18 cellular contexts compared by ENCODE assay signal in genomic region chr9:109304350-109304749, GRCh38. TPM values are rescaled to one million over a fixed set of nuclear protein-coding genes. Genes with fewer than 3 reads are reported as not detected.
DNase-seq lines count a peak whose midpoint lies in the region; ATAC-seq, FAIRE-seq and TF ChIP-seq lines count a peak whose summit lies in the region.
"Had no signal": no experiment of that assay in that cellular context is flagged by ENCODE, and none has a peak within 500 bp of the region (broad histone marks: within the 10 kb centered on the region; RNA-seq: fewer than 3 reads in every experiment).

No MANE protein-coding gene starts in this region.

- CTCF ChIA-PET in HepG2 (lab: Yijun Ruan, JAX; ENCODE audit: low intra/inter-chr PET ratio, low total read pairs) = no interaction called here

- TF ChIP-seq EP300 in HepG2 (IDR thresholded peaks at IDR 0.05; ENCODE audit: low read depth in 2 of 2, low read length in 2 of 2) (0 out of 4 replicates have a peak, but pooled peaks of 1 of the 2 experiments have one; percentile 14), HepG2 (CRISPR knock-in tag; IDR thresholded peaks at IDR 0.05; ENCODE audit: borderline replicate concordance) (no peak), transverse colon (IDR thresholded peaks at IDR 0.05; ENCODE audit: low read depth) (no peak)

- H3K4me2 ChIP-seq in HepG2 (ENCODE audit: low read depth, low read length) = no peak overlapping the region
- H3K4me2 ChIP-seq: KMS-11 had no signal

- ATAC-seq in HepG2 (no peak), GM19395 (IDR thresholded peaks at IDR 0.05; ENCODE audit: unreplicated experiment) (no peak)
- ATAC-seq: CD8-positive, alpha-beta T cell; PC-3; SK-N-SH treated with all-trans-retinoic acid at 6 μM for 48 hours had no signal

- H3K4me1 ChIP-seq in colonic mucosa (peaks cover 12% of the 10 kb centered on the region), HepG2 (ENCODE audit: insufficient read depth, low read length) (peaks cover 57% of the 10 kb centered on the region), transverse colon (peaks cover 15 to 68% (median 36%) of the 10 kb centered on the region in 4 donors)
- H3K4me1 ChIP-seq: BE2C had no signal

- H3K27ac ChIP-seq in colonic mucosa (peak overlapping the region; percentile 83), HepG2 (ENCODE audit: extremely low read length, insufficient read depth, low read length) (no peak overlapping the region), transverse colon (peak overlapping the region; percentile 81 to 89 (median 86))
- H3K27ac ChIP-seq: KMS-11 had no signal

- H3K9me3 ChIP-seq in colonic mucosa (no peaks in the 10 kb centered on the region), HepG2 (ENCODE audit: low read length) (no peaks in the 10 kb centered on the region), transverse colon (no peaks in the 10 kb centered on the region)
- H3K9me3 ChIP-seq: BE2C had no signal

- in situ Hi-C loops in HepG2 (cut with HindIII; ENCODE audit: extremely low pct_ligation_motif_present, low pct_unique_long_range_greater_than_20kb) (no loop called here), transverse colon (cut with MboI; ENCODE audit: low pct_ligation_motif_present in 1 of 4, low pct_unique_long_range_greater_than_20kb in 1 of 4, low sequenced_read_pairs in 3 of 4) (no loop called here)

- no peak overlapping the region for H2AFZ ChIP-seq in HepG2 (ENCODE audit: low read length)

- FAIRE-seq in HepG2 (lab: Jason Lieb, UNC) = peak; percentile 30

- TF ChIP-seq CTCF in colonic mucosa (IDR thresholded peaks at IDR 0.05) (no peak), HepG2 (CRISPR knock-in tag; IDR thresholded peaks at IDR 0.05) (no peak), transverse colon (IDR thresholded peaks at IDR 0.05) (no peak)

- POLR2A ChIA-PET in HepG2 (lab: Yijun Ruan, JAX) = no interaction called here

- WGBS in HepG2 (ENCODE audit: low lambda C conversion rate) = 56% methylated on average over 3 of the region's 3 CpGs
- 45 to 67% methylated on average over 3 of the region's 3 CpGs for WGBS in transverse colon (ENCODE audit: low coverage in 1 of 2), 2 donors

- no TSS peak for BruUV-seq in HepG2 (replicated peaks; lab: Mats Ljungman, UMichigan)

- no peaks in the 10 kb centered on the region for H4K20me1 ChIP-seq in HepG2 (ENCODE audit: insufficient read depth, low read length)

- peak; percentile 19 for DNase-seq in NCI-H2171 treated with DMSO at 0.1 percent for 48 hours (lab: John Stamatoyannopoulos, UW)
- DNase-seq in colonic mucosa = peak; percentile 55
- peak; percentile 36 for DNase-seq in HepG2 (ENCODE audit: low spot score)
- peak; percentile 34 for DNase-seq in transverse colon
- DNase-seq in NCI-H128 (lab: John Stamatoyannopoulos, UW; ENCODE audit: unreplicated experiment) = no peak
- DNase-seq in SK-N-DZ (ENCODE audit: low spot score) = no peak
- DNase-seq: BE2C; CD8-positive, alpha-beta T cell; GOT3; MM.1S; NCI-H1105; NCI-H2029 treated with DMSO at 0.1 percent for 48 hours; NCI-H226; NCI-H748 treated with DMSO at 0.1 percent for 48 hours; PC-3 had no signal

- H3K4me3 ChIP-seq in colonic mucosa = no peak overlapping the region
- H3K4me3 ChIP-seq in HepG2 (replicated peaks in 1 of 3; ENCODE audit: insufficient read depth in 1 of 3, low read depth in 2 of 3, low read length in 3 of 3) = no peak overlapping the region
- H3K4me3 ChIP-seq in transverse colon = peak overlapping the region in 1 of 4 donors; percentile 4

- intact Hi-C loops in colonic mucosa (cut with DNase I) = no loop called here
- intact Hi-C loops in HepG2 (cut with micrococcal nuclease; ENCODE audit: unreplicated experiment) = no loop called here
- intact Hi-C loops in transverse colon (cut with DNase I; ENCODE audit: low total_unique reads) = no loop called here

- peak overlapping the region in 1 of 2 donors; percentile 64 for H3K9ac ChIP-seq in colonic mucosa (ENCODE audit: low read depth in 2 of 2, low read length in 2 of 2)
- H3K9ac ChIP-seq in HepG2 (ENCODE audit: insufficient read depth, low read depth, low read length) = no peak overlapping the region
- H3K9ac ChIP-seq: KMS-11 had no signal

- H3K27me3 ChIP-seq in colonic mucosa (no peaks in the 10 kb centered on the region), HepG2 (ENCODE audit: control insufficient read depth in 1 of 2, insufficient read depth in 2 of 2, low read length in 2 of 2) (no peaks in the 10 kb centered on the region), transverse colon (no peaks in the 10 kb centered on the region)
- H3K27me3 ChIP-seq: BE2C had no signal

- peaks cover 58% of the 10 kb centered on the region for H3K79me2 ChIP-seq in HepG2 (ENCODE audit: insufficient read depth, low read length)

- H3K36me3 ChIP-seq in colonic mucosa (no peaks in the 10 kb centered on the region), HepG2 (replicated peaks in 1 of 2; ENCODE audit: control insufficient read depth in 1 of 2, insufficient read depth in 2 of 2, low read length in 2 of 2) (no peaks in the 10 kb centered on the region), transverse colon (no peaks in the 10 kb centered on the region)
- H3K36me3 ChIP-seq: BE2C had no signal

- TF ChIP-seq POLR2A in HepG2 (IDR thresholded peaks at IDR 0.05; ENCODE audit: insufficient read depth in 1 of 2, low read depth in 2 of 2, low read length in 2 of 2) = no peak
- TF ChIP-seq POLR2A in transverse colon (IDR thresholded peaks at IDR 0.05) = peak; percentile 11

- TF ChIP-seq RAD21 in HepG2 (CRISPR knock-in tag; IDR thresholded peaks at IDR 0.05) = no peak

TF ChIP-seq in HepG2, 621 proteins besides CTCF, POLR2A, EP300 and RAD21 (continues in another document):
- TF ChIP-seq ZNF343 (CRISPR knock-in tag; IDR thresholded peaks at IDR 0.05) (no peak), NRL (CRISPR knock-in tag; IDR thresholded peaks at IDR 0.05; ENCODE audit: borderline replicate concordance) (no peak), ARID3A (IDR thresholded peaks at IDR 0.05; ENCODE audit: low read depth, low read length) (peak; percentile 53), FOSL2 (CRISPR knock-in tag; IDR thresholded peaks at IDR 0.05) (peak; percentile 74), FOXA1 (IDR thresholded peaks at IDR 0.05) (no peak), FOXA1 (CRISPR knock-in tag; IDR thresholded peaks at IDR 0.05) (0 out of 2 replicates have a peak, but pooled peaks have one; percentile 29), RBFOX2 (IDR thresholded peaks at IDR 0.05; ENCODE audit: low read depth, low read length) (no peak)

RNA-seq across cellular contexts. Expression of gene EPB41L4B, which starts 16.5 kb away (rescaled TPM):
- total RNA-seq in colonic mucosa = 100 to 1,000 TPM in 1 of 2 donors, 10 to 100 TPM in 1; 87.3 to 151 TPM
- 22.1 and 25.7 TPM in 2 replicates for total RNA-seq in HepG2 (2016; rRNA removed; fragmentation: Illumina TruSeq; extraction: Trizol)
- total RNA-seq in HepG2 (2016; cell fraction: cytosol; rRNA removed; fragmentation: Illumina TruSeq; extraction: Trizol; ENCODE audit: low read depth) = 6.6 and 7.8 TPM in 2 replicates
- total RNA-seq in HepG2 (2016; cell fraction: insoluble cytoplasmic fraction; rRNA removed; fragmentation: Illumina TruSeq; extraction: Trizol) = 22.0 TPM in 2 replicates
- total RNA-seq in HepG2 (2016; cell fraction: membrane; rRNA removed; fragmentation: Illumina TruSeq; extraction: Trizol) = 24.1 and 27.0 TPM in 2 replicates
- total RNA-seq in HepG2 (2016; cell fraction: nucleus; rRNA removed; fragmentation: Illumina TruSeq; extraction: Trizol) = 16.1 and 18.9 TPM in 2 replicates
- polyA plus RNA-seq in HepG2 (2011; rRNA removed) = 15.1 and 17.6 TPM in 2 replicates
- 8.9 and 12.7 TPM in 2 replicates for polyA plus RNA-seq in HepG2 (2011; cell fraction: cytosol; rRNA removed)
- 8.2 and 9.7 TPM in 2 replicates for polyA plus RNA-seq in HepG2 (2011; cell fraction: nucleus; rRNA removed)
- polyA plus RNA-seq in HepG2 (2012) = 15.0 and 16.1 TPM in 2 replicates
- polyA plus RNA-seq in HepG2 (2016; cell fraction: cytosol; fragmentation: Illumina TruSeq; extraction: Trizol; ENCODE audit: low read depth) = 7.5 and 8.4 TPM in 2 replicates
- polyA plus RNA-seq in HepG2 (2016; cell fraction: insoluble cytoplasmic fraction; fragmentation: Illumina TruSeq; extraction: Trizol; ENCODE audit: low read depth) = 26.8 and 28.4 TPM in 2 replicates
- 20.6 and 23.6 TPM in 2 replicates for polyA plus RNA-seq in HepG2 (2016; cell fraction: membrane; fragmentation: Illumina TruSeq; extraction: Trizol; ENCODE audit: low read depth)
- polyA plus RNA-seq in HepG2 (2016; cell fraction: nucleus; fragmentation: Illumina TruSeq; extraction: Trizol; ENCODE audit: insufficient read depth, low read depth) = 23.9 and 24.1 TPM in 2 replicates
- polyA minus RNA-seq in HepG2 (2011; rRNA and poly(A)+ RNA removed; ENCODE audit: low replicate concordance) = 8.0 and 15.3 TPM in 2 replicates
- polyA minus RNA-seq in HepG2 (2011; cell fraction: cytosol; rRNA and poly(A)+ RNA removed) = 10.9 and 14.4 TPM in 2 replicates
- 20.1 and 23.4 TPM in 2 replicates for polyA minus RNA-seq in HepG2 (2011; cell fraction: nucleus; rRNA and poly(A)+ RNA removed)
- 100 to 1,000 TPM in 3 of 4 donors, 10 to 100 TPM in 1; 76.8 to 159 (median 110) TPM for total RNA-seq in transverse colon
- 2.9 and 3.1 TPM in 2 replicates for polyA plus RNA-seq in SK-N-DZ (2014; cell fraction: cytosol; rRNA removed)
- 6.7 and 7.1 TPM in 2 replicates for polyA plus RNA-seq in SK-N-DZ (2014; cell fraction: nucleus; rRNA removed)
- total RNA-seq: CD8-positive, alpha-beta T cell had no signal

Comparison
In these comparisons a context has a peak if more than half of its experiments do, and no peak if none do; other contexts are left out.
1. DNase-seq: peak in NCI-H2171 treated with DMSO at 0.1 percent for 48 hours (single experiment), colonic mucosa (single experiment), HepG2 (single experiment) and transverse colon (single experiment); none in NCI-H128 (single experiment) and SK-N-DZ (single experiment).